Comparison of ENCODE assay signal across 30 cellular contexts in the genomic region with DNA sequence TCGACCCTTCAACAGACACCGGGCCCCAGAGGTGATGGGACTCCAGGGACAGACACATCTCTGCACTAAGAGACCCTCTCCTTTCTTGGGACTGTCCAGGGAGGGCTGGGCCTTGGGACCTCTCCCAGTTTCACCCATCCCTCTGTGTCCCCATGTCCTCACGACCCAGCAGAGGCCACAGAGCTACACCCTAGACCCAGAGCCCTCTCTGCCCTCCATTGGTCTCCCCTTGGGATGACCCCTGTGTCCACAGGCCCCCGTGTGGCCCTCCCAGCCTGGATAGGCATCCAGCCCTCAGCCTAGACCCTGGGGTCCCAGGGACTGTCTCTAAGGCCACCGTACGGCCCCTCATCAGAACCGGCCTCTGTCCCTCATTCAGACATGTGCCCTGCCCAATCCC. TPM values are rescaled to one million over a fixed set of nuclear protein-coding genes. Genes with fewer than 3 reads are reported as not detected.
"Had no signal": no experiment of that assay in that cellular context is flagged by ENCODE, and none has a peak within 500 bp of the region (broad histone marks: within the 10 kb centered on the region; RNA-seq: fewer than 3 reads in every experiment).

No MANE protein-coding gene starts in this region.

- H3K4me3 Mint-ChIP-seq: activated naive CD4-positive, alpha-beta T cell treated with anti-CD3 and anti-CD28 coated beads for 36 hours; activated T-cell treated with anti-CD3 and anti-CD28 coated beads, Interleukin-2, amount 50 U/mL, for 4 hours; mesothelial cell of epicardium; natural killer cell; stimulated activated memory B cell treated with anti-CD40 and anti-IgM and Interleukin-4, amounts not matched to agents 10 μg/mL and 1 μg/mL and 100 μg/mL, for 72 hours; T-helper 1 cell treated with Interleukin-12 subunit alpha and Interleukin-12 subunit beta and Interleukin-4 antibody, amounts not matched to agents 30 μg/mL and 1 μg/mL, for 36 hours; type B pancreatic cell had no signal

- H3K4me1 ChIP-seq: colonic mucosa, esophagus squamous epithelium, gastroesophageal sphincter, left lung, right lobe of liver, SJSA1, testis had no signal

- H3K27me3 ChIP-seq: brain microvascular endothelial cell, colonic mucosa, dorsolateral prefrontal cortex, esophagus squamous epithelium, gastroesophageal sphincter, left lung, ovary, right lobe of liver, SJSA1, testis had no signal

- H3K4me1 Mint-ChIP-seq: mesothelial cell of epicardium; natural killer cell; stimulated activated memory B cell treated with anti-CD40 and anti-IgM and Interleukin-4, amounts not matched to agents 10 μg/mL and 1 μg/mL and 100 μg/mL, for 72 hours had no signal

- H3K9me3 Mint-ChIP-seq: activated naive CD4-positive, alpha-beta T cell treated with anti-CD3 and anti-CD28 coated beads for 36 hours; activated T-cell treated with anti-CD3 and anti-CD28 coated beads, Interleukin-2, amount 50 U/mL, for 4 hours; mesothelial cell of epicardium; natural killer cell; stimulated activated memory B cell treated with anti-CD40 and anti-IgM and Interleukin-4, amounts not matched to agents 10 μg/mL and 1 μg/mL and 100 μg/mL, for 72 hours; T-helper 1 cell treated with Interleukin-12 subunit alpha and Interleukin-12 subunit beta and Interleukin-4 antibody, amounts not matched to agents 30 μg/mL and 1 μg/mL, for 36 hours; type B pancreatic cell had no signal

- ATAC-seq: activated T-cell treated with anti-CD3 and anti-CD28 coated beads, Interleukin-2, amount 50 U/mL, for 4 hours; gastroesophageal sphincter; left lung; natural killer cell had no signal

- H3K9me3 ChIP-seq: colonic mucosa, esophagus squamous epithelium, gastroesophageal sphincter, left lung, ovary, right lobe of liver, SJSA1, testis had no signal

- H3K36me3 ChIP-seq: brain microvascular endothelial cell, colonic mucosa, esophagus squamous epithelium, gastroesophageal sphincter, ovary, right lobe of liver, SJSA1 had no signal

- H3K27me3 Mint-ChIP-seq: stimulated activated memory B cell treated with anti-CD40 and anti-IgM and Interleukin-4, amounts not matched to agents 10 μg/mL and 1 μg/mL and 100 μg/mL, for 72 hours; type B pancreatic cell had no signal

- H3K27ac Mint-ChIP-seq: activated naive CD4-positive, alpha-beta T cell treated with anti-CD3 and anti-CD28 coated beads for 36 hours; mesothelial cell of epicardium; stimulated activated memory B cell treated with anti-CD40 and anti-IgM and Interleukin-4, amounts not matched to agents 10 μg/mL and 1 μg/mL and 100 μg/mL, for 72 hours; T-helper 1 cell treated with Interleukin-12 subunit alpha and Interleukin-12 subunit beta and Interleukin-4 antibody, amounts not matched to agents 30 μg/mL and 1 μg/mL, for 36 hours; type B pancreatic cell had no signal

- H3K4me3 ChIP-seq: colonic mucosa, dorsolateral prefrontal cortex, esophagus squamous epithelium, gastroesophageal sphincter, left lung, ovary, right lobe of liver, SJSA1, testis had no signal

- H3K36me3 Mint-ChIP-seq: natural killer cell had no signal

- H3K27ac ChIP-seq: brain microvascular endothelial cell, colonic mucosa, dorsolateral prefrontal cortex, esophagus squamous epithelium, gastroesophageal sphincter, left lung, ovary, right lobe of liver, SJSA1, testis had no signal

- DNase-seq: activated CD4-positive, alpha-beta T cell treated with anti-CD3 and anti-CD28 coated beads for 4 hours; activated CD4-positive, alpha-beta T cell treated with anti-CD3 and anti-CD28 coated beads, Interleukin-2, amount 50 U/mL, for 48 hours; activated CD4-positive, CD25-positive, alpha-beta regulatory T cell; activated CD8-positive, alpha-beta memory T cell treated with anti-CD3 and anti-CD28 coated beads, Interleukin-2, amount 50 U/mL, for 48 hours; activated effector memory CD4-positive, alpha-beta T cell treated with Interleukin-2 at 50 U/mL for 16 hours; activated naive CD4-positive, alpha-beta T cell treated with anti-CD3 and anti-CD28 coated beads for 36 hours; activated T-cell treated with anti-CD3 and anti-CD28 coated beads, Interleukin-2, amount 50 U/mL, for 4 hours; brain microvascular endothelial cell; central memory CD4-positive, alpha-beta T cell; colonic mucosa; dorsolateral prefrontal cortex; esophagus squamous epithelium; head of caudate nucleus; islet precursor cell; left lung; natural killer cell; right lobe of liver; small intestine; stimulated activated CD4-positive, alpha-beta T cell treated with anti-CD3 and anti-CD28 coated beads, Interleukin-2, amount 100 ng/mL, for 24 hours; T1000; testis had no signal

RNA-seq across cellular contexts. Expression of a gene that starts 7.5 kb away (rescaled TPM):
- total RNA-seq: lung microvascular endothelial cell, SJSA1 had no signal

RNA-seq across cellular contexts. Expression of a gene that starts 51.2 kb away (rescaled TPM):
- total RNA-seq: esophagus squamous epithelium, lung microvascular endothelial cell, mesothelial cell of epicardium, right lobe of liver, SJSA1 had no signal

RNA-seq across cellular contexts. Expression of a gene that starts 59.6 kb away (rescaled TPM):
- total RNA-seq: activated CD8-positive, alpha-beta memory T cell treated with anti-CD3 and anti-CD28 coated beads for 36 hours; activated naive CD4-positive, alpha-beta T cell treated with anti-CD3 and anti-CD28 coated beads for 36 hours; activated T-cell treated with anti-CD3 and anti-CD28 coated beads, Interleukin-2, amount 50 U/mL, for 4 hours; colonic mucosa; esophagus squamous epithelium; gastroesophageal sphincter; left lung; lung microvascular endothelial cell; mesothelial cell of epicardium; natural killer cell; right lobe of liver; SJSA1 had no signal
- polyA plus RNA-seq: ovary, small intestine had no signal
